In the genomic region with DNA sequence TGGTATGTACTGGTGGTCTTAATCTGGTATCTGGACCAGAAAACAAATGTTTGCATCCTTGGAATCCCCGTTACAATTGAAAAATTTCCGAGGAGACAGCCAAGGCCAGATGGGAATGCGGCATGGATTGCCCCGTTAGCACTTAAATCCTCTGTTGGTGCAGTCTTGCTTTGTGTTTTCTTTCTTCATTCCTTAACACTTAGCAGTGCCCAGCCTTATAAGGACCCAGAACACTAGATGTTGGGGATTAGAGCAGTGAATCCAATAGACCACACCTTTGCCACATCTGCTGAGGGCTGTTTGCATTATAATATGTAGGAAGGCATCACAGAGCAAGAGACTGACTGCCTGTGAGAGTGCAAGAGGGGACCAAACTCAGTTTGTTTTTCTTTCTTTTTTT, we compare ENCODE assay signal across 17 cellular contexts. TPM values are rescaled to one million over a fixed set of nuclear protein-coding genes. Genes with fewer than 3 reads are reported as not detected.
DNase-seq lines count a peak whose midpoint lies in the region; ATAC-seq and TF ChIP-seq lines count a peak whose summit lies in the region.
"Had no signal": no experiment of that assay in that cellular context is flagged by ENCODE, and none has a peak within 500 bp of the region (broad histone marks: within the 10 kb centered on the region; RNA-seq: fewer than 3 reads in every experiment).

No MANE protein-coding gene starts in this region.

- TF ChIP-seq POLR2A in right lobe of liver (IDR thresholded peaks at IDR 0.05), result no peak

- 35 to 47% methylated on average over 2 to 4 of the region's 4 CpGs for whole genome bisulfite sequencing in endodermal cell (ENCODE audit: insufficient coverage in 1 of 2, insufficient read length in 1 of 2), 2 experiments
- 82% methylated on average over 4 of the region's 4 CpGs for WGBS in right lobe of liver (ENCODE audit: insufficient coverage, low coverage, low lambda C conversion rate, missing lambda C conversion rate)

- H3K36me3 Mint-ChIP-seq in endodermal cell (ENCODE audit: low read depth) (no peaks in the 10 kb centered on the region), osteocyte (ENCODE audit: unreplicated experiment) (no peaks in the 10 kb centered on the region)

- H3K27me3 Mint-ChIP-seq in endodermal cell (ENCODE audit: insufficient read depth), result no peaks in the 10 kb centered on the region
- H3K27me3 Mint-ChIP-seq in osteocyte (ENCODE audit: unreplicated experiment), result no peaks in the 10 kb centered on the region

- H3K27ac Mint-ChIP-seq in endodermal cell (peak overlapping the region; percentile 7), osteocyte (ENCODE audit: unreplicated experiment) (peak overlapping the region; percentile 15)

- H3K36me3 ChIP-seq in SJSA1 (no peaks in the 10 kb centered on the region), endodermal cell (ENCODE audit: control insufficient read depth, insufficient read depth, low read length) (no peaks in the 10 kb centered on the region), right lobe of liver (no peaks in the 10 kb centered on the region)

- TF ChIP-seq CTCF in endodermal cell (conservative IDR thresholded peaks at IDR 0.05) (no peak), osteocyte (IDR thresholded peaks at IDR 0.05) (no peak), right lobe of liver (IDR thresholded peaks at IDR 0.05) (no peak)

- H3K9me3 Mint-ChIP-seq in endodermal cell (peaks cover 10% of the 10 kb centered on the region), osteocyte (ENCODE audit: unreplicated experiment) (no peaks in the 10 kb centered on the region)

- H3K4me3 Mint-ChIP-seq in endodermal cell (no peak overlapping the region), osteocyte (ENCODE audit: unreplicated experiment) (no peak overlapping the region)

- H3K27me3 ChIP-seq in SJSA1 (replicated peaks) (no peaks in the 10 kb centered on the region), endodermal cell (ENCODE audit: control insufficient read depth, insufficient read depth, low read length, poor library complexity, severe bottlenecking) (no peaks in the 10 kb centered on the region), right lobe of liver (no peaks in the 10 kb centered on the region)

- H3K27ac ChIP-seq in SJSA1 (peak overlapping the region; percentile 82), endodermal cell (ENCODE audit: low read depth, low read length) (peak overlapping the region; percentile 40), right lobe of liver (no peak overlapping the region)
- H3K27ac ChIP-seq: PC-9, SK-N-MC had no signal

- DNase-seq in ELF-1 (ENCODE audit: low read depth, low spot score) (peak; percentile 41), SJSA1 (ENCODE audit: low read depth in 1 of 2, low spot score in 2 of 2) (no peak), endodermal cell (peak; percentile 71), osteocyte (ENCODE audit: extremely low spot score, unreplicated experiment) (no peak), GDM1 (lab: John Stamatoyannopoulos, UW) (no peak), activated gamma-delta T cell (lab: John Stamatoyannopoulos, UW) (no peak), right lobe of liver (no peak)
- DNase-seq: C1 segment of cervical spinal cord, DMS53, KBM-7, NCI-H1436, NCI-H2029, NCI-H748 treated with DMSO at 0.1 percent for 48 hours, PC-9 had no signal

- intact Hi-C loops in right lobe of liver (cut with DNase I), result no loop called here

- H3K9me3 ChIP-seq in SJSA1 (replicated peaks) (no peaks in the 10 kb centered on the region; the same call in 1 of the 2 replicates), endodermal cell (ENCODE audit: control insufficient read depth, low read length) (no peaks in the 10 kb centered on the region), right lobe of liver (no peaks in the 10 kb centered on the region)
- H3K9me3 ChIP-seq: A549 had no signal

- H3K4me3 ChIP-seq in SJSA1 (no peak overlapping the region), endodermal cell (ENCODE audit: low read length) (peak overlapping the region; percentile 9), right lobe of liver (no peak overlapping the region)
- H3K4me3 ChIP-seq: A549, PC-9, SK-N-MC had no signal

- ATAC-seq in GM21381 (IDR thresholded peaks at IDR 0.05; ENCODE audit: unreplicated experiment) (no peak), right lobe of liver (no peak)
- ATAC-seq: A549 had no signal

- H3K4me1 Mint-ChIP-seq in endodermal cell (peaks cover 45% of the 10 kb centered on the region), osteocyte (ENCODE audit: unreplicated experiment) (peaks cover 39% of the 10 kb centered on the region)

- no peak overlapping the region for H3K9ac ChIP-seq in endodermal cell (ENCODE audit: extremely low read depth, low read length, poor library complexity, severe bottlenecking)

- H3K4me1 ChIP-seq in SJSA1 (replicated peaks) (peaks cover 41% of the 10 kb centered on the region), endodermal cell (ENCODE audit: control insufficient read depth, insufficient read depth, low read length) (peaks cover 24% of the 10 kb centered on the region), right lobe of liver (no peaks in the 10 kb centered on the region)

RNA-seq across cellular contexts. Expression of gene ZNF532, which starts 12.8 kb away (rescaled TPM):
- total RNA-seq in SJSA1 (2014; rRNA removed; shearing (Covaris generic)), result 31.1 and 52.6 TPM in 2 replicates
- 100 to 1,000 TPM; 138 to 207 TPM for total RNA-seq in endodermal cell
- polyA plus RNA-seq in endodermal cell (2013, experiment 1 of 2), result 164 TPM
- polyA plus RNA-seq in endodermal cell (2013, experiment 2 of 2), result 157 TPM
- total RNA-seq in osteocyte, result 92.7 and 97.8 TPM in 2 replicates
- total RNA-seq in right lobe of liver, result 1 to 10 TPM; 2.0 to 6.4 (median 3.2) TPM

Comparison
In these comparisons a context has a peak if more than half of its experiments do, and no peak if none do; other contexts are left out.
1. DNase-seq: peak in ELF-1 (single experiment) and endodermal cell (single experiment); none in SJSA1 (0 of 2), osteocyte (single experiment), GDM1 (single experiment), activated gamma-delta T cell (single experiment) and right lobe of liver (0 of 3).
2. H3K27ac ChIP-seq: peak in SJSA1 (single experiment) and endodermal cell (single experiment); none in right lobe of liver (0 of 3).